Comparison of ENCODE assay signal across 1 cellular context in the genomic region with DNA sequence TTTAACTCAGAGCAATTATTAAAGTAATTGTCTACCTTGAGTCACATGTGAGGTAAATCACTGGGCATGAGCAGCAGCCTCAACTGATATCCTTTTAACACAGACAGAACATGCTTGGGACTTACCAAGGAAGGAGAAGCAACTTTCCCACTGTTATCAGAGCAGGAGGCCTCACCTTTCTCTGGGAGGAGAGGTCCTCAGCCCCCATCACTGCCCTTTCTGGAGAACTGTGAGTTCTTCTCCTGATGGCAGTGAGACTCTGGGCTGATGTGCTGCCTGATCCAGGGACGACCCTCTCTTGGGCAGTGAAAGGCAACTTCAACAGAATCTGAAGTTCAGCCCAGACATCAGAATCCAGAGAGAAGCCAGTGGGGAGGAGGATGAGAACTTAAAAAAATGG.
TF ChIP-seq lines count a peak whose summit lies in the region.

No MANE protein-coding gene starts in this region.

TF ChIP-seq in GM23338, 12 proteins besides CTCF, POLR2A, EP300 and RAD21 (continued from another document):
- TF ChIP-seq, protein P1, sequence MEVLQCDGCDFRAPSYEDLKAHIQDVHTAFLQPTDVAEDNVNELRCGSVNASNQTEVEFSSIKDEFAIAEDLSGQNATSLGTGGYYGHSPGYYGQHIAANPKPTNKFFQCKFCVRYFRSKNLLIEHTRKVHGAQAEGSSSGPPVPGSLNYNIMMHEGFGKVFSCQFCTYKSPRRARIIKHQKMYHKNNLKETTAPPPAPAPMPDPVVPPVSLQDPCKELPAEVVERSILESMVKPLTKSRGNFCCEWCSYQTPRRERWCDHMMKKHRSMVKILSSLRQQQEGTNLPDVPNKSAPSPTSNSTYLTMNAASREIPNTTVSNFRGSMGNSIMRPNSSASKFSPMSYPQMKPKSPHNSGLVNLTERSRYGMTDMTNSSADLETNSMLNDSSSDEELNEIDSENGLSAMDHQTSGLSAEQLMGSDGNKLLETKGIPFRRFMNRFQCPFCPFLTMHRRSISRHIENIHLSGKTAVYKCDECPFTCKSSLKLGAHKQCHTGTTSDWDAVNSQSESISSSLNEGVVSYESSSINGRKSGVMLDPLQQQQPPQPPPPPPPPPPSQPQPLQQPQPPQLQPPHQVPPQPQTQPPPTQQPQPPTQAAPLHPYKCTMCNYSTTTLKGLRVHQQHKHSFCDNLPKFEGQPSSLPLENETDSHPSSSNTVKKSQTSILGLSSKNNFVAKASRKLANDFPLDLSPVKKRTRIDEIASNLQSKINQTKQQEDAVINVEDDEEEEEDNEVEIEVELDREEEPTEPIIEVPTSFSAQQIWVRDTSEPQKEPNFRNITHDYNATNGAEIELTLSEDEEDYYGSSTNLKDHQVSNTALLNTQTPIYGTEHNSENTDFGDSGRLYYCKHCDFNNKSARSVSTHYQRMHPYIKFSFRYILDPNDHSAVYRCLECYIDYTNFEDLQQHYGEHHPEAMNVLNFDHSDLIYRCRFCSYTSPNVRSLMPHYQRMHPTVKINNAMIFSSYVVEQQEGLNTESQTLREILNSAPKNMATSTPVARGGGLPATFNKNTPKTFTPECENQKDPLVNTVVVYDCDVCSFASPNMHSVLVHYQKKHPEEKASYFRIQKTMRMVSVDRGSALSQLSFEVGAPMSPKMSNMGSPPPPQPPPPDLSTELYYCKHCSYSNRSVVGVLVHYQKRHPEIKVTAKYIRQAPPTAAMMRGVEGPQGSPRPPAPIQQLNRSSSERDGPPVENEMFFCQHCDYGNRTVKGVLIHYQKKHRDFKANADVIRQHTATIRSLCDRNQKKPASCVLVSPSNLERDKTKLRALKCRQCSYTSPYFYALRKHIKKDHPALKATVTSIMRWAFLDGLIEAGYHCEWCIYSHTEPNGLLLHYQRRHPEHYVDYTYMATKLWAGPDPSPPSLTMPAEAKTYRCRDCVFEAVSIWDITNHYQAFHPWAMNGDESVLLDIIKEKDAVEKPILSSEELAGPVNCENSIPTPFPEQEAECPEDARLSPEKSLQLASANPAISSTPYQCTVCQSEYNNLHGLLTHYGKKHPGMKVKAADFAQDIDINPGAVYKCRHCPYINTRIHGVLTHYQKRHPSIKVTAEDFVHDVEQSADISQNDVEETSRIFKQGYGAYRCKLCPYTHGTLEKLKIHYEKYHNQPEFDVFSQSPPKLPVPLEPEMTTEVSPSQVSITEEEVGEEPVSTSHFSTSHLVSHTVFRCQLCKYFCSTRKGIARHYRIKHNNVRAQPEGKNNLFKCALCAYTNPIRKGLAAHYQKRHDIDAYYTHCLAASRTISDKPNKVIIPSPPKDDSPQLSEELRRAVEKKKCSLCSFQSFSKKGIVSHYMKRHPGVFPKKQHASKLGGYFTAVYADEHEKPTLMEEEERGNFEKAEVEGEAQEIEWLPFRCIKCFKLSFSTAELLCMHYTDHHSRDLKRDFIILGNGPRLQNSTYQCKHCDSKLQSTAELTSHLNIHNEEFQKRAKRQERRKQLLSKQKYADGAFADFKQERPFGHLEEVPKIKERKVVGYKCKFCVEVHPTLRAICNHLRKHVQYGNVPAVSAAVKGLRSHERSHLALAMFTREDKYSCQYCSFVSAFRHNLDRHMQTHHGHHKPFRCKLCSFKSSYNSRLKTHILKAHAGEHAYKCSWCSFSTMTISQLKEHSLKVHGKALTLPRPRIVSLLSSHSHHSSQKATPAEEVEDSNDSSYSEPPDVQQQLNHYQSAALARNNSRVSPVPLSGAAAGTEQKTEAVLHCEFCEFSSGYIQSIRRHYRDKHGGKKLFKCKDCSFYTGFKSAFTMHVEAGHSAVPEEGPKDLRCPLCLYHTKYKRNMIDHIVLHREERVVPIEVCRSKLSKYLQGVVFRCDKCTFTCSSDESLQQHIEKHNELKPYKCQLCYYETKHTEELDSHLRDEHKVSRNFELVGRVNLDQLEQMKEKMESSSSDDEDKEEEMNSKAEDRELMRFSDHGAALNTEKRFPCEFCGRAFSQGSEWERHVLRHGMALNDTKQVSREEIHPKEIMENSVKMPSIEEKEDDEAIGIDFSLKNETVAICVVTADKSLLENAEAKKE (CRISPR knock-in tag; IDR thresholded peaks at IDR 0.05), result no peak
- TF ChIP-seq ZNF331 (CRISPR knock-in tag; IDR thresholded peaks at IDR 0.05; ENCODE audit: low read depth) (no peak), POLR2AphosphoS5 (IDR thresholded peaks at IDR 0.05; ENCODE audit: low read depth) (no peak), EZH2 (IDR thresholded peaks at IDR 0.05; ENCODE audit: low read depth, unreplicated experiment) (no peak), ZNF114 (CRISPR knock-in tag; IDR thresholded peaks at IDR 0.05) (no peak)
- TF ChIP-seq, protein P2, sequence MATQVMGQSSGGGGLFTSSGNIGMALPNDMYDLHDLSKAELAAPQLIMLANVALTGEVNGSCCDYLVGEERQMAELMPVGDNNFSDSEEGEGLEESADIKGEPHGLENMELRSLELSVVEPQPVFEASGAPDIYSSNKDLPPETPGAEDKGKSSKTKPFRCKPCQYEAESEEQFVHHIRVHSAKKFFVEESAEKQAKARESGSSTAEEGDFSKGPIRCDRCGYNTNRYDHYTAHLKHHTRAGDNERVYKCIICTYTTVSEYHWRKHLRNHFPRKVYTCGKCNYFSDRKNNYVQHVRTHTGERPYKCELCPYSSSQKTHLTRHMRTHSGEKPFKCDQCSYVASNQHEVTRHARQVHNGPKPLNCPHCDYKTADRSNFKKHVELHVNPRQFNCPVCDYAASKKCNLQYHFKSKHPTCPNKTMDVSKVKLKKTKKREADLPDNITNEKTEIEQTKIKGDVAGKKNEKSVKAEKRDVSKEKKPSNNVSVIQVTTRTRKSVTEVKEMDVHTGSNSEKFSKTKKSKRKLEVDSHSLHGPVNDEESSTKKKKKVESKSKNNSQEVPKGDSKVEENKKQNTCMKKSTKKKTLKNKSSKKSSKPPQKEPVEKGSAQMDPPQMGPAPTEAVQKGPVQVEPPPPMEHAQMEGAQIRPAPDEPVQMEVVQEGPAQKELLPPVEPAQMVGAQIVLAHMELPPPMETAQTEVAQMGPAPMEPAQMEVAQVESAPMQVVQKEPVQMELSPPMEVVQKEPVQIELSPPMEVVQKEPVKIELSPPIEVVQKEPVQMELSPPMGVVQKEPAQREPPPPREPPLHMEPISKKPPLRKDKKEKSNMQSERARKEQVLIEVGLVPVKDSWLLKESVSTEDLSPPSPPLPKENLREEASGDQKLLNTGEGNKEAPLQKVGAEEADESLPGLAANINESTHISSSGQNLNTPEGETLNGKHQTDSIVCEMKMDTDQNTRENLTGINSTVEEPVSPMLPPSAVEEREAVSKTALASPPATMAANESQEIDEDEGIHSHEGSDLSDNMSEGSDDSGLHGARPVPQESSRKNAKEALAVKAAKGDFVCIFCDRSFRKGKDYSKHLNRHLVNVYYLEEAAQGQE (IDR thresholded peaks at IDR 0.05; ENCODE audit: unreplicated experiment), result no peak
